In genomic region chr11:91350931-91351330, GRCh38 we compare ENCODE assay signal across 12 cellular contexts.
A peak's percentile ranks its signal among the peaks of the same experiment; 100 is the strongest.
DNase-seq lines count a peak whose midpoint lies in the region.
"Had no signal": no experiment of that assay in that cellular context is flagged by ENCODE, and none has a peak within 500 bp of the region (broad histone marks: within the 10 kb centered on the region; RNA-seq: fewer than 3 reads in every experiment).

No MANE protein-coding gene starts in this region.

- H3K27me3 ChIP-seq in Karpas-422 (ENCODE audit: low read length), result no peaks in the 10 kb centered on the region
- H3K27me3 ChIP-seq: BE2C had no signal

- H3K27ac ChIP-seq in Karpas-422 (ENCODE audit: low read length), result no peak overlapping the region
- H3K27ac ChIP-seq: C4-2B had no signal

- no peaks in the 10 kb centered on the region for H4K20me1 ChIP-seq in Karpas-422 (ENCODE audit: insufficient read depth, low read depth, low read length)

- H3K4me1 ChIP-seq in Karpas-422 (ENCODE audit: low read length), result no peaks in the 10 kb centered on the region

- DNase-seq in NCI-H226, result peak; percentile 32
- peak; percentile 16 for DNase-seq in amniotic epithelial cell (ENCODE audit: low read depth)
- DNase-seq in iPS-NIHi7 (ENCODE audit: extremely low spot score), result peak; percentile 17
- DNase-seq in NCI-H1417 treated with DMSO at 0.1 percent for 48 hours (lab: John Stamatoyannopoulos, UW), result no peak
- no peak for DNase-seq in mucosa of gallbladder (ENCODE audit: low spot score)
- no peak for DNase-seq in Karpas-422
- DNase-seq in activated gamma-delta T cell (lab: John Stamatoyannopoulos, UW), result no peak
- DNase-seq: BE2C; CD8-positive, alpha-beta T cell; COR-L47; GF-D8 had no signal

- no peak overlapping the region for H3K9ac ChIP-seq in Karpas-422 (ENCODE audit: low read length)

- no peak overlapping the region for H3K4me3 ChIP-seq in Karpas-422 (ENCODE audit: low read length)

- no peak overlapping the region for H2AFZ ChIP-seq in Karpas-422 (ENCODE audit: low read length)

- peaks cover 61% of the 10 kb centered on the region for H3K9me3 ChIP-seq in Karpas-422 (ENCODE audit: low read length)
- H3K9me3 ChIP-seq: BE2C had no signal

- no peaks in the 10 kb centered on the region for H3K36me3 ChIP-seq in Karpas-422 (ENCODE audit: insufficient read depth, low read length)
- H3K36me3 ChIP-seq: BE2C had no signal

- H3K9me2 ChIP-seq in Karpas-422 (replicated peaks; ENCODE audit: insufficient read depth, low read length), result 0 out of 2 replicates have a peak, but pooled peaks cover 5% of the 10 kb centered on the region

- no peak overlapping the region for H3K4me2 ChIP-seq in Karpas-422 (ENCODE audit: low read depth, low read length, poor library complexity, severe bottlenecking)

- H3K79me2 ChIP-seq in Karpas-422 (ENCODE audit: low read length), result no peaks in the 10 kb centered on the region

Comparison
In these comparisons a context has a peak if more than half of its experiments do, and no peak if none do; other contexts are left out.
1. DNase-seq: peak in NCI-H226 (single experiment), amniotic epithelial cell (single experiment) and iPS-NIHi7 (single experiment); none in NCI-H1417 treated with DMSO at 0.1 percent for 48 hours (single experiment), mucosa of gallbladder (single experiment), Karpas-422 (single experiment) and activated gamma-delta T cell (single experiment).